19 cellular contexts compared by ENCODE assay signal in genomic region chr4:119794681-119795080, GRCh38.
"Had no signal": no experiment of that assay in that cellular context is flagged by ENCODE, and none has a peak within 500 bp of the region (broad histone marks: within the 10 kb centered on the region; RNA-seq: fewer than 3 reads in every experiment).

No MANE protein-coding gene starts in this region.

- DNase-seq: activated CD4-positive, alpha-beta T cell treated with anti-CD3 and anti-CD28 coated beads, Interleukin-2, amount 50 U/mL, for 4 hours; activated CD8-positive, alpha-beta memory T cell treated with anti-CD3 and anti-CD28 coated beads for 24 hours; activated effector memory CD4-positive, alpha-beta T cell treated with Interleukin-2 at 50 U/mL for 16 hours; activated naive CD4-positive, alpha-beta T cell treated with anti-CD3 and anti-CD28 coated beads for 36 hours; activated T-cell treated with anti-CD3 and anti-CD28 coated beads, Interleukin-2, amount 50 U/mL, for 48 hours; amygdala; cerebellar nuclear complex; head of caudate nucleus; left cardiac atrium; naive thymus-derived CD8-positive, alpha-beta T cell; stimulated activated CD4-positive, alpha-beta T cell treated with anti-CD3 and anti-CD28 coated beads, Interleukin-4, amount 100 ng/mL, for 4 hours; stimulated activated naive CD8-positive, alpha-beta T cell treated with anti-CD3 and anti-CD28 coated beads, Interleukin-15, Interleukin-2, amounts not matched to agents 100 U/mL and 50 U/mL, for 24 hours; T-helper 9 cell; upper lobe of left lung had no signal

- H3K36me3 ChIP-seq: gastroesophageal sphincter, prostate gland, right atrium auricular region, upper lobe of left lung had no signal

- H3K36me3 Mint-ChIP-seq: naive thymus-derived CD8-positive, alpha-beta T cell had no signal

- H3K4me1 ChIP-seq: prostate gland, right atrium auricular region, upper lobe of left lung had no signal

- H3K27ac Mint-ChIP-seq: activated naive CD4-positive, alpha-beta T cell treated with anti-CD3 and anti-CD28 coated beads for 36 hours; naive thymus-derived CD8-positive, alpha-beta T cell had no signal

- H3K9me3 Mint-ChIP-seq: activated naive CD4-positive, alpha-beta T cell treated with anti-CD3 and anti-CD28 coated beads for 36 hours had no signal

- H3K4me3 ChIP-seq: coronary artery, gastroesophageal sphincter, lung, prostate gland, right atrium auricular region, upper lobe of left lung had no signal

- H3K4me1 Mint-ChIP-seq: naive thymus-derived CD8-positive, alpha-beta T cell had no signal

- H3K9me3 ChIP-seq: gastroesophageal sphincter, prostate gland, right atrium auricular region, upper lobe of left lung had no signal

- ATAC-seq: gastroesophageal sphincter; left cardiac atrium; naive thymus-derived CD8-positive, alpha-beta T cell; stimulated activated naive CD8-positive, alpha-beta T cell treated with anti-CD3 and anti-CD28 coated beads, Interleukin-15, Interleukin-2, amounts not matched to agents 100 U/mL and 50 U/mL, for 24 hours had no signal

- H3K4me3 Mint-ChIP-seq: activated naive CD4-positive, alpha-beta T cell treated with anti-CD3 and anti-CD28 coated beads for 36 hours; naive thymus-derived CD8-positive, alpha-beta T cell had no signal
